11 cellular contexts compared by ENCODE assay signal in genomic region chr1:218426343-218426657, GRCh38.
DNase-seq lines count a peak whose midpoint lies in the region; ATAC-seq and TF ChIP-seq lines count a peak whose summit lies in the region.
"Had no signal": no experiment of that assay in that cellular context is flagged by ENCODE, and none has a peak within 500 bp of the region (broad histone marks: within the 10 kb centered on the region; RNA-seq: fewer than 3 reads in every experiment).

No MANE protein-coding gene starts in this region.

- DNase-seq in NCI-H2227 (lab: John Stamatoyannopoulos, UW; ENCODE audit: unreplicated experiment) (peak; percentile 7), NCI-H2227 treated with DMSO at 0.1 percent for 48 hours (lab: John Stamatoyannopoulos, UW) (no peak), mammary epithelial cell (peak; percentile 86), right cardiac atrium (peak in 1 of 3 donors; percentile 32), tibial nerve (ENCODE audit: low spot score in 2 of 2) (peak; percentile 55 to 77), SIG-M5 (lab: John Stamatoyannopoulos, UW) (no peak)
- DNase-seq: NCI-H1694 treated with DMSO at 0.1 percent for 48 hours; stimulated activated CD4-positive, alpha-beta T cell treated with anti-CD3 and anti-CD28 coated beads, Interleukin-12 subunit alpha, Interleukin-12 subunit beta, amount 100 ng/mL, for 4 hours; stimulated activated naive CD4-positive, alpha-beta T cell had no signal

- peaks cover 31% of the 10 kb centered on the region for H3K4me1 ChIP-seq in mammary epithelial cell (ENCODE audit: insufficient read depth, low read length)
- peaks cover 3% of the 10 kb centered on the region for H3K4me1 ChIP-seq in right cardiac atrium (ENCODE audit: control insufficient read depth, insufficient read depth, low read length)
- peaks cover 0 to 25% (median 4%) of the 10 kb centered on the region in 4 donors for H3K4me1 ChIP-seq in tibial nerve

- intact Hi-C loops in mammary epithelial cell (cut with micrococcal nuclease) = loop anchor here (5.0 to 10.0 kb wide), 3 partner anchors 49 to 99 kb away; no protein-coding TSS in a partner anchor
- intact Hi-C loops in right cardiac atrium (cut with DNase I) = no loop called here

- H3K36me3 ChIP-seq in mammary epithelial cell (ENCODE audit: insufficient read depth, low read length) = no peaks in the 10 kb centered on the region
- H3K36me3 ChIP-seq in tibial nerve = no peaks in the 10 kb centered on the region

- ATAC-seq in right cardiac atrium (peak; percentile 70 to 74), GM18867 (IDR thresholded peaks at IDR 0.05; ENCODE audit: unreplicated experiment) (no peak), HG02610 (IDR thresholded peaks at IDR 0.05; ENCODE audit: unreplicated experiment) (no peak)

- no peak for TF ChIP-seq CTCF in mammary epithelial cell (conservative IDR thresholded peaks at IDR 0.05 in 1 of 2, IDR thresholded peaks at IDR 0.05 in 1 of 2; ENCODE audit: extremely low read depth in 1 of 2, insufficient read depth in 1 of 2, low read depth in 1 of 2, low read length in 2 of 2)
- TF ChIP-seq CTCF in tibial nerve (IDR thresholded peaks at IDR 0.05) = no peak

- CTCF ChIA-PET in mammary epithelial cell (lab: Charles Lee; ENCODE audit: low non-redundant PET) = interaction anchor here (0.6 kb wide), 1 partner anchor 14 kb away, joined by 5 read pairs; no protein-coding TSS in a partner anchor

- dilution Hi-C loops in mammary epithelial cell (cut with HindIII; ENCODE audit: low sequenced_read_pairs) = no loop called here

- no peaks in the 10 kb centered on the region for H4K20me1 ChIP-seq in mammary epithelial cell (ENCODE audit: insufficient read depth, low read length)

- peak overlapping the region; percentile 57 for H3K27ac ChIP-seq in mammary epithelial cell (ENCODE audit: insufficient read depth, low read depth, low read length)
- no peak overlapping the region for H3K27ac ChIP-seq in right cardiac atrium (ENCODE audit: low read length)
- peak overlapping the region in 1 of 4 donors; percentile 70 for H3K27ac ChIP-seq in tibial nerve

- H2AFZ ChIP-seq in mammary epithelial cell (ENCODE audit: low read depth, low read length) = no peak overlapping the region

- no TSS peak for BruUV-seq in mammary epithelial cell (replicated peaks; lab: Mats Ljungman, UMichigan)

- H3K27me3 ChIP-seq in mammary epithelial cell (ENCODE audit: insufficient read depth, low read length) = no peaks in the 10 kb centered on the region
- no peaks in the 10 kb centered on the region for H3K27me3 ChIP-seq in right cardiac atrium (ENCODE audit: control insufficient read depth, insufficient read depth)
- no peaks in the 10 kb centered on the region for H3K27me3 ChIP-seq in tibial nerve

- H3K79me2 ChIP-seq in mammary epithelial cell (ENCODE audit: insufficient read depth, low read length) = peaks cover 26% of the 10 kb centered on the region

- no peaks in the 10 kb centered on the region for H3K9me3 ChIP-seq in mammary epithelial cell (replicated peaks; ENCODE audit: insufficient read depth, low read length)
- no peaks in the 10 kb centered on the region for H3K9me3 ChIP-seq in right cardiac atrium (ENCODE audit: control insufficient read depth, low read length)
- H3K9me3 ChIP-seq in tibial nerve = no peaks in the 10 kb centered on the region

- 0% methylated on average over 1 of the region's 1 CpG for WGBS in mammary epithelial cell (ENCODE audit: low coverage, missing lambda C conversion rate)
- 65% methylated on average over 1 of the region's 1 CpG for WGBS in right cardiac atrium
- 43 to 51% methylated on average over 1 of the region's 1 CpG for WGBS in tibial nerve, 2 donors

- no peak overlapping the region for H3K4me3 ChIP-seq in mammary epithelial cell (replicated peaks in 1 of 3; ENCODE audit: insufficient read depth in 1 of 3, low read depth in 2 of 3, low read length in 3 of 3)
- H3K4me3 ChIP-seq in right cardiac atrium (ENCODE audit: low read length) = no peak overlapping the region
- H3K4me3 ChIP-seq in tibial nerve = no peak overlapping the region

- TF ChIP-seq POLR2A in tibial nerve (IDR thresholded peaks at IDR 0.05) = no peak

- H3K4me2 ChIP-seq in mammary epithelial cell (ENCODE audit: insufficient read depth, low read depth, low read length) = peak overlapping the region; percentile 60

- peak in 1 of 2 donors; percentile 71 for TF ChIP-seq EP300 in tibial nerve (IDR thresholded peaks at IDR 0.05)

- in situ Hi-C loops in mammary epithelial cell (cut with MboI; ENCODE audit: low sequenced_read_pairs in 2 of 2) = no loop called here

- peak overlapping the region; percentile 24 for H3K9ac ChIP-seq in mammary epithelial cell (ENCODE audit: insufficient read depth, low read length)

Comparison
In these comparisons a context has a peak if more than half of its experiments do, and no peak if none do; other contexts are left out.
1. DNase-seq: peak in NCI-H2227 (single experiment), mammary epithelial cell (single experiment) and tibial nerve (2 of 2); none in NCI-H2227 treated with DMSO at 0.1 percent for 48 hours (single experiment) and SIG-M5 (single experiment).
2. ATAC-seq: peak in right cardiac atrium (2 of 2); none in GM18867 (single experiment) and HG02610 (single experiment).